In genomic region chr3:132253262-132253878, GRCh38 we compare ENCODE assay signal across 8 cellular contexts.
A peak's percentile ranks its signal among the peaks of the same experiment; 100 is the strongest.
DNase-seq lines count a peak whose midpoint lies in the region; ATAC-seq and TF ChIP-seq lines count a peak whose summit lies in the region.

No MANE protein-coding gene starts in this region.

- ATAC-seq in gastroesophageal sphincter = no peak
- ATAC-seq in HG03521 (IDR thresholded peaks at IDR 0.05; ENCODE audit: unreplicated experiment) = no peak

- TF ChIP-seq CTCF in C4-2B (conservative IDR thresholded peaks at IDR 0.05) (peak; percentile 95), GM13977 (IDR thresholded peaks at IDR 0.05; ENCODE audit: extremely low read depth, insufficient read depth, missing control alignments) (peak; percentile 73), SU-DHL-6 (IDR thresholded peaks at IDR 0.05; ENCODE audit: insufficient read depth, low read length, poor library complexity, severe bottlenecking) (peak; percentile 66), gastroesophageal sphincter (IDR thresholded peaks at IDR 0.05) (peak; percentile 23 to 56 (median 38))

- WGBS in gastroesophageal sphincter (ENCODE audit: low coverage in 1 of 2), 2 donors = 9 to 27% methylated on average over 3 to 4 of the region's 4 CpGs

- H3K4me3 ChIP-seq in SU-DHL-6 (ENCODE audit: insufficient read depth, low read length, poor library complexity, severe bottlenecking) (no peak overlapping the region), gastroesophageal sphincter (no peak overlapping the region)

- H3K9me2 ChIP-seq in SU-DHL-6 (replicated peaks; ENCODE audit: insufficient read depth, low read length) = no peaks in the 10 kb centered on the region

- H3F3A ChIP-seq in SU-DHL-6 (ENCODE audit: insufficient read depth) = no peaks in the 10 kb centered on the region

- no peaks in the 10 kb centered on the region for H4K20me1 ChIP-seq in SU-DHL-6 (ENCODE audit: low read depth, low read length)

- no peaks in the 10 kb centered on the region for H3K4me1 ChIP-seq in gastroesophageal sphincter

- H3K4me2 ChIP-seq in SU-DHL-6 (ENCODE audit: low read depth, low read length, poor library complexity, severe bottlenecking) = no peak overlapping the region

- H3K27me3 ChIP-seq in SU-DHL-6 (ENCODE audit: low read length) (no peaks in the 10 kb centered on the region), gastroesophageal sphincter (no peaks in the 10 kb centered on the region)

- no peak for TF ChIP-seq EP300 in gastroesophageal sphincter (IDR thresholded peaks at IDR 0.05)

- no peaks in the 10 kb centered on the region for H3K36me3 ChIP-seq in SU-DHL-6 (ENCODE audit: low read length)
- H3K36me3 ChIP-seq in gastroesophageal sphincter = no peaks in the 10 kb centered on the region

- H3K79me2 ChIP-seq in SU-DHL-6 (ENCODE audit: insufficient read depth, low read length) = no peaks in the 10 kb centered on the region

- no peak overlapping the region for H3K9ac ChIP-seq in SU-DHL-6 (ENCODE audit: low read length)

- no peak for TF ChIP-seq POLR2A in gastroesophageal sphincter (IDR thresholded peaks at IDR 0.05)

- in situ Hi-C loops in GM13977 (cut with MboI; ENCODE audit: low pct_unique_long_range_greater_than_20kb, low sequenced_read_pairs, unreplicated experiment) = loop anchor here (10.0 kb wide), 1 partner anchor 91 kb away; no protein-coding TSS in a partner anchor

- DNase-seq in GM13977 (ENCODE audit: low spot score) (peak; percentile 36), LoVo (ENCODE audit: low spot score) (peak; percentile 66), putamen (ENCODE audit: low spot score) (peak; percentile 15), C1 segment of cervical spinal cord (lab: John Stamatoyannopoulos, UW) (no peak)

- no peak overlapping the region for H2AFZ ChIP-seq in SU-DHL-6 (ENCODE audit: low read depth, low read length, severe bottlenecking)

- H3K27ac ChIP-seq in C4-2B (no peak overlapping the region), SU-DHL-6 (ENCODE audit: low read depth, low read length) (no peak overlapping the region), gastroesophageal sphincter (no peak overlapping the region)

- no peaks in the 10 kb centered on the region for H3K9me3 ChIP-seq in SU-DHL-6 (ENCODE audit: insufficient read depth, low read length)
- no peaks in the 10 kb centered on the region for H3K9me3 ChIP-seq in gastroesophageal sphincter

Comparison
In these comparisons a context has a peak if more than half of its experiments do, and no peak if none do; other contexts are left out.
1. CTCF ChIP-seq: peak in every context shown above with its lines; median percentile 95 in C4-2B; 73 in GM13977; 66 in SU-DHL-6; 38 in gastroesophageal sphincter.
2. DNase-seq: peak in GM13977 (single experiment), LoVo (single experiment) and putamen (single experiment); none in C1 segment of cervical spinal cord (0 of 14).